In genomic region chr1:47571161-47571560, GRCh38 we compare ENCODE assay signal across 34 cellular contexts.
"Had no signal": no experiment of that assay in that cellular context is flagged by ENCODE, and none has a peak within 500 bp of the region (broad histone marks: within the 10 kb centered on the region; RNA-seq: fewer than 3 reads in every experiment).

No MANE protein-coding gene starts in this region.

- H3K36me3 ChIP-seq: adrenal gland, esophagus squamous epithelium, gastroesophageal sphincter had no signal

- H3K4me1 ChIP-seq: gastroesophageal sphincter had no signal

- H3K9me3 ChIP-seq: adrenal gland, body of pancreas, esophagus squamous epithelium, gastroesophageal sphincter had no signal

- H3K27ac ChIP-seq: adrenal gland, body of pancreas, epithelial cell of prostate, esophagus squamous epithelium, gastroesophageal sphincter had no signal

- H3K9me3 Mint-ChIP-seq: activated CD4-positive, alpha-beta memory T cell treated with anti-CD3 and anti-CD28 coated beads for 36 hours; activated CD4-positive, alpha-beta T cell treated with anti-CD3 and anti-CD28 coated beads, Interleukin-2, amount 10 ng/mL, durations not matched to agents 24 days and 14 days; activated naive CD4-positive, alpha-beta T cell treated with anti-CD3 and anti-CD28 coated beads for 36 hours; activated naive CD4-positive, alpha-beta T cell treated with anti-CD3 and anti-CD28 coated beads, Interleukin-2, amount 50 U/mL, for 24 hours; activated naive CD8-positive, alpha-beta T cell treated with anti-CD3 and anti-CD28 coated beads for 36 hours; activated naive CD8-positive, alpha-beta T cell treated with anti-CD3 and anti-CD28 coated beads, Interleukin-2, amount 50 U/mL, for 24 hours; activated T-helper 1 cell treated with anti-CD3 and anti-CD28 coated beads, Interleukin-12 subunit alpha, Interleukin-12 subunit beta, Interleukin-2, Interleukin-4 antibody, amounts not matched to agents 30 ng/mL and 10 ng/mL and 1 ng/mL, durations not matched to agents 14 hours and 24 hours and 36 hours; activated T-helper 2 cell treated with anti-CD3 and anti-CD28 coated beads, Interferon-gamma antibody, Interleukin-2, Interleukin-4, amounts not matched to agents 10 μg/mL and 5 μg/mL and 100 μg/mL, durations not matched to agents 14 hours and 24 hours and 36 hours; effector memory CD8-positive, alpha-beta T cell; T-helper 2 cell treated with Interferon-gamma antibody and Interleukin-4, amounts not matched to agents 5 μg/mL and 100 μg/mL, for 36 hours had no signal

- H3K27ac Mint-ChIP-seq: activated CD4-positive, alpha-beta memory T cell treated with anti-CD3 and anti-CD28 coated beads for 36 hours; activated CD4-positive, alpha-beta T cell treated with anti-CD3 and anti-CD28 coated beads for 36 hours; activated CD4-positive, alpha-beta T cell treated with anti-CD3 and anti-CD28 coated beads, Interleukin-2, amount 10 ng/mL, durations not matched to agents 24 days and 14 days; activated CD8-positive, alpha-beta memory T cell treated with anti-CD3 and anti-CD28 coated beads, Interleukin-2, amount 10 ng/mL, durations not matched to agents 7 days and 5 days; activated naive CD4-positive, alpha-beta T cell treated with anti-CD3 and anti-CD28 coated beads for 36 hours; activated naive CD8-positive, alpha-beta T cell treated with anti-CD3 and anti-CD28 coated beads for 36 hours; activated naive CD8-positive, alpha-beta T cell treated with anti-CD3 and anti-CD28 coated beads, Interleukin-2, amount 50 U/mL, for 24 hours; activated T-helper 1 cell treated with anti-CD3 and anti-CD28 coated beads, Interleukin-12 subunit alpha, Interleukin-12 subunit beta, Interleukin-2, Interleukin-4 antibody, amounts not matched to agents 30 ng/mL and 10 ng/mL and 1 ng/mL, durations not matched to agents 14 hours and 24 hours and 36 hours; activated T-helper 2 cell treated with anti-CD3 and anti-CD28 coated beads, Interferon-gamma antibody, Interleukin-2, Interleukin-4, amounts not matched to agents 10 μg/mL and 5 μg/mL and 100 μg/mL, durations not matched to agents 14 hours and 24 hours and 36 hours; effector memory CD8-positive, alpha-beta T cell; T-helper 17 cell; T-helper 2 cell treated with Interferon-gamma antibody and Interleukin-4, amounts not matched to agents 5 μg/mL and 100 μg/mL, for 36 hours had no signal

- H3K4me1 Mint-ChIP-seq: activated CD4-positive, alpha-beta T cell treated with anti-CD3 and anti-CD28 coated beads for 36 hours; activated naive CD4-positive, alpha-beta T cell treated with anti-CD3 and anti-CD28 coated beads, Interleukin-2, amount 50 U/mL, for 24 hours; activated naive CD8-positive, alpha-beta T cell treated with anti-CD3 and anti-CD28 coated beads, Interleukin-2, amount 50 U/mL, for 24 hours had no signal

- H3K4me3 ChIP-seq: adrenal gland, body of pancreas, esophagus squamous epithelium, gastroesophageal sphincter had no signal

- DNase-seq: activated CD4-positive, alpha-beta memory T cell treated with anti-CD3 and anti-CD28 coated beads for 36 hours; activated CD4-positive, alpha-beta T cell treated with anti-CD3 and anti-CD28 coated beads for 36 hours; activated CD4-positive, alpha-beta T cell treated with anti-CD3 and anti-CD28 coated beads, Interleukin-2, amount 10 ng/mL, durations not matched to agents 24 days and 14 days; activated CD4-positive, CD25-positive, alpha-beta regulatory T cell; activated CD4-positive, CD25-positive, alpha-beta regulatory T cell treated with anti-CD3 and anti-CD28 coated beads, Interleukin-2, amount 50 U/mL, for 72 hours; activated CD8-positive, alpha-beta memory T cell treated with anti-CD3 and anti-CD28 coated beads, Interleukin-2, amount 10 ng/mL, durations not matched to agents 7 days and 5 days; activated CD8-positive, alpha-beta memory T cell treated with anti-CD3 and anti-CD28 coated beads, Interleukin-2, amount 50 U/mL, for 4 hours; activated CD8-positive, alpha-beta T cell treated with anti-CD3 and anti-CD28 coated beads, Interleukin-2, amount 10 ng/mL, durations not matched to agents 7 days and 5 days; activated effector memory CD4-positive, alpha-beta T cell treated with anti-CD3 and anti-CD28 coated beads, Interleukin-2, amount 50 U/mL, for 16 hours; activated naive CD4-positive, alpha-beta T cell treated with anti-CD3 and anti-CD28 coated beads for 36 hours; activated naive CD8-positive, alpha-beta T cell treated with anti-CD3 and anti-CD28 coated beads for 36 hours; activated naive CD8-positive, alpha-beta T cell treated with anti-CD3 and anti-CD28 coated beads, Interleukin-2, amount 50 U/mL, for 24 hours; activated T-cell treated with anti-CD3 and anti-CD28 coated beads, Interleukin-2, amount 50 U/mL, for 1 hour; activated T-cell treated with anti-CD3 and anti-CD28 coated beads, Interleukin-2, amount 50 U/mL, for 48 hours; adrenal gland; amygdala; aorta; body of pancreas; caudate nucleus; cortex of kidney; dermis blood vessel endothelial cell; effector CD4-positive, alpha-beta T cell; effector memory CD8-positive, alpha-beta T cell; esophagus squamous epithelium; foreskin melanocyte; T-helper 1 cell; T-helper 17 cell; T1000 had no signal

- H3K4me3 Mint-ChIP-seq: activated CD4-positive, alpha-beta memory T cell treated with anti-CD3 and anti-CD28 coated beads for 36 hours; activated CD4-positive, alpha-beta T cell treated with anti-CD3 and anti-CD28 coated beads for 36 hours; activated CD4-positive, alpha-beta T cell treated with anti-CD3 and anti-CD28 coated beads, Interleukin-2, amount 10 ng/mL, durations not matched to agents 24 days and 14 days; activated CD8-positive, alpha-beta memory T cell treated with anti-CD3 and anti-CD28 coated beads, Interleukin-2, amount 10 ng/mL, durations not matched to agents 7 days and 5 days; activated CD8-positive, alpha-beta T cell treated with anti-CD3 and anti-CD28 coated beads, Interleukin-2, amount 10 ng/mL, durations not matched to agents 7 days and 5 days; activated naive CD4-positive, alpha-beta T cell treated with anti-CD3 and anti-CD28 coated beads for 36 hours; activated naive CD4-positive, alpha-beta T cell treated with anti-CD3 and anti-CD28 coated beads, Interleukin-2, amount 50 U/mL, for 24 hours; activated naive CD8-positive, alpha-beta T cell treated with anti-CD3 and anti-CD28 coated beads for 36 hours; activated naive CD8-positive, alpha-beta T cell treated with anti-CD3 and anti-CD28 coated beads, Interleukin-2, amount 50 U/mL, for 24 hours; activated T-helper 1 cell treated with anti-CD3 and anti-CD28 coated beads, Interleukin-12 subunit alpha, Interleukin-12 subunit beta, Interleukin-2, Interleukin-4 antibody, amounts not matched to agents 30 ng/mL and 10 ng/mL and 1 ng/mL, durations not matched to agents 14 hours and 24 hours and 36 hours; effector memory CD8-positive, alpha-beta T cell; T-helper 17 cell; T-helper 2 cell treated with Interferon-gamma antibody and Interleukin-4, amounts not matched to agents 5 μg/mL and 100 μg/mL, for 36 hours had no signal

- H3K27me3 ChIP-seq: adrenal gland, body of pancreas had no signal

- H3K36me3 Mint-ChIP-seq: activated CD4-positive, alpha-beta memory T cell treated with anti-CD3 and anti-CD28 coated beads for 36 hours; activated CD8-positive, alpha-beta memory T cell treated with anti-CD3 and anti-CD28 coated beads, Interleukin-2, amount 10 ng/mL, durations not matched to agents 7 days and 5 days; activated naive CD4-positive, alpha-beta T cell treated with anti-CD3 and anti-CD28 coated beads, Interleukin-2, amount 50 U/mL, for 24 hours; activated naive CD8-positive, alpha-beta T cell treated with anti-CD3 and anti-CD28 coated beads for 36 hours had no signal
